Comparison of ENCODE assay signal across 31 cellular contexts in genomic region chr6:79522609-79523008, GRCh38.
"Had no signal": no experiment of that assay in that cellular context is flagged by ENCODE, and none has a peak within 500 bp of the region (broad histone marks: within the 10 kb centered on the region; RNA-seq: fewer than 3 reads in every experiment).

No MANE protein-coding gene starts in this region.

- DNase-seq: activated B cell treated with CpG ODN at 0.5 μM for 24 hours; activated CD4-positive, alpha-beta memory T cell treated with anti-CD3 and anti-CD28 coated beads for 36 hours; activated CD4-positive, alpha-beta T cell treated with anti-CD3 and anti-CD28 coated beads for 4 hours; activated CD4-positive, alpha-beta T cell treated with anti-CD3 and anti-CD28 coated beads, Interleukin-2, amount 10 ng/mL, durations not matched to agents 24 days and 14 days; activated CD4-positive, alpha-beta T cell treated with anti-CD3 and anti-CD28 coated beads, Interleukin-2, amount 50 U/mL, for 1 hour; activated CD4-positive, alpha-beta T cell treated with anti-CD3 and anti-CD28 coated beads, Interleukin-2, amount 50 U/mL, for 4 hours; activated CD4-positive, CD25-positive, alpha-beta regulatory T cell treated with anti-CD3 and anti-CD28 coated beads, Interleukin-2, amount 50 U/mL, for 72 hours; activated CD8-positive, alpha-beta memory T cell treated with anti-CD3 and anti-CD28 coated beads, Interleukin-2, amount 50 U/mL, for 4 hours; activated CD8-positive, alpha-beta T cell treated with anti-CD3 and anti-CD28 coated beads for 36 hours; activated effector memory CD4-positive, alpha-beta T cell treated with anti-CD3 and anti-CD28 coated beads, Interleukin-2, amount 50 U/mL, for 16 hours; activated naive CD4-positive, alpha-beta T cell treated with anti-CD3 and anti-CD28 coated beads, Interleukin-2, amount 10 ng/mL, durations not matched to agents 7 days and 5 days; activated naive CD4-positive, alpha-beta T cell treated with Interleukin-2 at 50 U/mL for 16 hours; activated naive CD8-positive, alpha-beta T cell treated with anti-CD3 and anti-CD28 coated beads, Interleukin-2, amount 10 ng/mL, durations not matched to agents 7 days and 5 days; activated naive CD8-positive, alpha-beta T cell treated with anti-CD3 and anti-CD28 coated beads, Interleukin-2, amount 50 U/mL, for 24 hours; activated T-cell treated with anti-CD3 and anti-CD28 coated beads for 4 hours; activated T-cell treated with anti-CD3 and anti-CD28 coated beads, Interleukin-2, amount 50 U/mL, for 1 hour; activated T-cell treated with anti-CD3 and anti-CD28 coated beads, Interleukin-2, amount 50 U/mL, for 4 hours; activated T-cell treated with anti-CD3 and anti-CD28 coated beads, Interleukin-2, amount 50 U/mL, for 72 hours; amygdala; anterior cingulate cortex; caudate nucleus; cerebellar nuclear complex; T-helper 1 cell; T-helper 2 cell; T-helper 9 cell had no signal

- H3K36me3 ChIP-seq: cardiac muscle cell had no signal

- H3K27me3 ChIP-seq: ascending aorta, cardiac muscle cell had no signal

- H3K4me3 ChIP-seq: ascending aorta, cardiac muscle cell had no signal

- FAIRE-seq: bronchial epithelial cell, TTC549 had no signal

- H3K27ac ChIP-seq: ascending aorta, cardiac muscle cell, VCaP had no signal

- H3K4me1 ChIP-seq: ascending aorta had no signal

- ATAC-seq: activated CD8-positive, alpha-beta T cell treated with anti-CD3 and anti-CD28 coated beads for 36 hours; activated naive CD8-positive, alpha-beta T cell treated with anti-CD3 and anti-CD28 coated beads, Interleukin-2, amount 50 U/mL, for 24 hours; activated T-cell treated with anti-CD3 and anti-CD28 coated beads, Interleukin-2, amount 50 U/mL, for 4 hours; activated T-cell treated with anti-CD3 and anti-CD28 coated beads, Interleukin-2, amount 50 U/mL, for 72 hours; activated T-helper 17 cell treated with anti-CD3 and anti-CD28 coated beads, Interleukin-2, amount 50 U/mL, for 72 hours had no signal
